Comparison of ENCODE assay signal across 8 cellular contexts in the genomic region with DNA sequence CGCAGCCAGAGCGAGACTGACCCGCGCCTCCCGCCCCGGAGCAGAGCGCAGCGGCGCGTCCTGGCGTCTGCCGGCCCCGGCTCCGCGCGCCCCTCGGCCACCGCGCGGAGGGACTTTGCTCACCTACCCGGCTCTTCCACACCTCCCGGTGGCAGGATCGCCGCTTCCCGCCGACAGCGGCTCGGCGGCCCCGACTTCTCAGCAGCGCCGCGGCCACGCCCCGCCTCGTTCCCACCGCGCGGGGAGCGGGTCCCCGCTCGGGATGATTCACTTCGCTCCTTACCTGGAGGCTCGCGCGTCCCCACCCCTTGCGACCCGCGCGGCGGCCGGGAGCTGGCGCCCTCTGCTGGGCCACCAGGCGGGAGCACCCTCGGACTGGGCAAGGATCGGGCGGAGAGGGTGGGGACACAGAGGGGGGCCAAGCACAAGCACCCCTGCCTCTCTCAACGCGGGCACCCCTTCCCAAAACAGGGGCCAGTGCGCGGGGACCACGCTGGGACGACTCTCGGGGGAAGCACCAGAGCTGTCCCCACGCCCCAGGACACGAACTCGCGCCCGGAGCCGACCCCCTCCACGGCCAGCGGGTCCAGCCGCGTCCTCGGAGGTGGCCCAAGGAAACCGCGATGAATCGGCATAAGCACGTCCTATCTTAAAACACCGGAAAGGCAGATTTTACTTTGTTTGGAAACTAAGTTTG.
DNase-seq lines count a peak whose midpoint lies in the region; ATAC-seq, FAIRE-seq and TF ChIP-seq lines count a peak whose summit lies in the region.

No MANE protein-coding gene starts in this region.

- in situ Hi-C loops in HepG2 (cut with HindIII; ENCODE audit: extremely low pct_ligation_motif_present, low pct_unique_long_range_greater_than_20kb), result loop anchor here (5.0 kb wide), 1 partner anchor 98 kb away; no protein-coding TSS in a partner anchor

- H3K4me1 ChIP-seq in HepG2 (ENCODE audit: insufficient read depth, low read length), result peaks cover 46% of the 10 kb centered on the region

- peak overlapping the region; percentile 73 to 88 (median 85) for H3K4me3 ChIP-seq in HepG2 (replicated peaks in 1 of 3; ENCODE audit: insufficient read depth in 1 of 3, low read depth in 2 of 3, low read length in 3 of 3)

- POLR2A ChIA-PET in HepG2 (lab: Yijun Ruan, JAX), result interaction anchor here (1.5 to 1.6 kb wide), 2 partner anchors 76 to 117 kb away, joined by 4 to 5 read pairs; no protein-coding TSS in a partner anchor

- CTCF ChIA-PET in HepG2 (lab: Yijun Ruan, JAX; ENCODE audit: low intra/inter-chr PET ratio, low total read pairs), result interaction anchor here (1.6 kb wide), 1 partner anchor 145 kb away, joined by 7 read pairs; no protein-coding TSS in a partner anchor

- no peak overlapping the region for H2AFZ ChIP-seq in HepG2 (ENCODE audit: low read length)

- FAIRE-seq in HepG2 (lab: Jason Lieb, UNC), result no peak

- BruUV-seq in HepG2 (replicated peaks; lab: Mats Ljungman, UMichigan), result no TSS peak

- no peak for TF ChIP-seq EP300 in HepG2 (IDR thresholded peaks at IDR 0.05; ENCODE audit: low read depth in 2 of 2, low read length in 2 of 2)
- no peak for TF ChIP-seq EP300 in HepG2 (CRISPR knock-in tag; IDR thresholded peaks at IDR 0.05; ENCODE audit: borderline replicate concordance)

- intact Hi-C loops in HepG2 (cut with micrococcal nuclease; ENCODE audit: unreplicated experiment), result loop anchor here (1.0 kb wide), 2 partner anchors 116 to 200 kb away; no protein-coding TSS in a partner anchor

- H3K27me3 ChIP-seq in HepG2 (ENCODE audit: control insufficient read depth in 1 of 2, insufficient read depth in 2 of 2, low read length in 2 of 2), result peaks cover 0 to 13% of the 10 kb centered on the region in 2 experiments; a peak in 3 of 5 replicates

- H3K27ac ChIP-seq in cingulate gyrus (ENCODE audit: low read depth, low read length), result peak overlapping the region; percentile 39
- H3K27ac ChIP-seq in HepG2 (ENCODE audit: extremely low read length, insufficient read depth, low read length), result peak overlapping the region; percentile 39

- no peaks in the 10 kb centered on the region for H3K9me3 ChIP-seq in HepG2 (ENCODE audit: low read length)

- ATAC-seq in HG02973 (IDR thresholded peaks at IDR 0.05; ENCODE audit: unreplicated experiment) (peak; percentile 66), HepG2 (peak; percentile 90)

- no peaks in the 10 kb centered on the region for H3K36me3 ChIP-seq in HepG2 (replicated peaks in 1 of 2; ENCODE audit: control insufficient read depth in 1 of 2, insufficient read depth in 2 of 2, low read length in 2 of 2)

- peak; percentile 81 for TF ChIP-seq RAD21 in HepG2 (CRISPR knock-in tag; IDR thresholded peaks at IDR 0.05)

- no peaks in the 10 kb centered on the region for H4K20me1 ChIP-seq in HepG2 (ENCODE audit: insufficient read depth, low read length)

- TF ChIP-seq CTCF in HepG2 (CRISPR knock-in tag; IDR thresholded peaks at IDR 0.05), result peak; percentile 97

- TF ChIP-seq POLR2A in HepG2 (IDR thresholded peaks at IDR 0.05; ENCODE audit: insufficient read depth in 1 of 2, low read depth in 2 of 2, low read length in 2 of 2), result peak in 1 of 2 experiments; percentile 44; a peak in 1 of 4 replicates

- no CpG with 5 or more reads among the region's 80 CpGs for WGBS in HepG2 (ENCODE audit: low lambda C conversion rate)

- H3K9ac ChIP-seq in HepG2 (ENCODE audit: insufficient read depth, low read depth, low read length), result peak overlapping the region; percentile 77

- peaks cover 11% of the 10 kb centered on the region for H3K79me2 ChIP-seq in HepG2 (ENCODE audit: insufficient read depth, low read length)

- DNase-seq in SKM-1 treated with dmso at 0.1 percent for 144 hours (lab: John Stamatoyannopoulos, UW; ENCODE audit: unreplicated experiment) (peak; percentile 63), SKM-1 (lab: John Stamatoyannopoulos, UW; ENCODE audit: unreplicated experiment) (no peak), NCI-H2171 (lab: John Stamatoyannopoulos, UW) (peak; percentile 35), HepG2 (ENCODE audit: low spot score) (peak; percentile 61)
- peak; percentile 72 to 73 for DNase-seq in activated CD4-positive, alpha-beta T cell treated with anti-CD3 and anti-CD28 coated beads for 24 hours (ENCODE audit: low read depth in 2 of 2)
- DNase-seq in stimulated activated CD4-positive, alpha-beta T cell treated with anti-CD3 and anti-CD28 coated beads, Interleukin-4, amount 100 ng/mL, for 1 hour, result peak; percentile 86

- H3K4me2 ChIP-seq in HepG2 (ENCODE audit: low read depth, low read length), result peak overlapping the region; percentile 90

TF ChIP-seq in HepG2, 621 proteins besides CTCF, POLR2A, EP300 and RAD21 (continues in another document):
- TF ChIP-seq MEIS2 (CRISPR knock-in tag; IDR thresholded peaks at IDR 0.05), result peak; percentile 30; the same call in 1 of the 2 replicates
- TF ChIP-seq, protein P1, sequence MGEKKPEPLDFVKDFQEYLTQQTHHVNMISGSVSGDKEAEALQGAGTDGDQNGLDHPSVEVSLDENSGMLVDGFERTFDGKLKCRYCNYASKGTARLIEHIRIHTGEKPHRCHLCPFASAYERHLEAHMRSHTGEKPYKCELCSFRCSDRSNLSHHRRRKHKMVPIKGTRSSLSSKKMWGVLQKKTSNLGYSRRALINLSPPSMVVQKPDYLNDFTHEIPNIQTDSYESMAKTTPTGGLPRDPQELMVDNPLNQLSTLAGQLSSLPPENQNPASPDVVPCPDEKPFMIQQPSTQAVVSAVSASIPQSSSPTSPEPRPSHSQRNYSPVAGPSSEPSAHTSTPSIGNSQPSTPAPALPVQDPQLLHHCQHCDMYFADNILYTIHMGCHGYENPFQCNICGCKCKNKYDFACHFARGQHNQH (CRISPR knock-in tag; IDR thresholded peaks at IDR 0.05), result peak; percentile 45
- peak; percentile 72 for TF ChIP-seq ZBTB7B (CRISPR knock-in tag; IDR thresholded peaks at IDR 0.05)
- TF ChIP-seq, protein P2, sequence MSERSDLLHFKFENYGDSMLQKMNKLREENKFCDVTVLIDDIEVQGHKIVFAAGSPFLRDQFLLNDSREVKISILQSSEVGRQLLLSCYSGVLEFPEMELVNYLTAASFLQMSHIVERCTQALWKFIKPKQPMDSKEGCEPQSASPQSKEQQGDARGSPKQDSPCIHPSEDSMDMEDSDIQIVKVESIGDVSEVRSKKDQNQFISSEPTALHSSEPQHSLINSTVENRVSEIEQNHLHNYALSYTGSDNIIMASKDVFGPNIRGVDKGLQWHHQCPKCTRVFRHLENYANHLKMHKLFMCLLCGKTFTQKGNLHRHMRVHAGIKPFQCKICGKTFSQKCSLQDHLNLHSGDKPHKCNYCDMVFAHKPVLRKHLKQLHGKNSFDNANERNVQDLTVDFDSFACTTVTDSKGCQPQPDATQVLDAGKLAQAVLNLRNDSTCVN (CRISPR knock-in tag; IDR thresholded peaks at IDR 0.05; ENCODE audit: borderline replicate concordance), result peak; percentile 52; the same call in 1 of the 2 replicates
- peak; percentile 44; the same call in 1 of the 2 replicates for TF ChIP-seq ZMYM4 (CRISPR knock-in tag; IDR thresholded peaks at IDR 0.05)
- TF ChIP-seq, protein P3, sequence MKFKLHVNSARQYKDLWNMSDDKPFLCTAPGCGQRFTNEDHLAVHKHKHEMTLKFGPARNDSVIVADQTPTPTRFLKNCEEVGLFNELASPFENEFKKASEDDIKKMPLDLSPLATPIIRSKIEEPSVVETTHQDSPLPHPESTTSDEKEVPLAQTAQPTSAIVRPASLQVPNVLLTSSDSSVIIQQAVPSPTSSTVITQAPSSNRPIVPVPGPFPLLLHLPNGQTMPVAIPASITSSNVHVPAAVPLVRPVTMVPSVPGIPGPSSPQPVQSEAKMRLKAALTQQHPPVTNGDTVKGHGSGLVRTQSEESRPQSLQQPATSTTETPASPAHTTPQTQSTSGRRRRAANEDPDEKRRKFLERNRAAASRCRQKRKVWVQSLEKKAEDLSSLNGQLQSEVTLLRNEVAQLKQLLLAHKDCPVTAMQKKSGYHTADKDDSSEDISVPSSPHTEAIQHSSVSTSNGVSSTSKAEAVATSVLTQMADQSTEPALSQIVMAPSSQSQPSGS (CRISPR knock-in tag; IDR thresholded peaks at IDR 0.05), result peak; percentile 39; the same call in 1 of the 2 replicates
- TF ChIP-seq ZNF264 (CRISPR knock-in tag; IDR thresholded peaks at IDR 0.05), result peak; percentile 26; the same call in 1 of the 2 replicates
- peak; percentile 82; the same call in 1 of the 2 replicates for TF ChIP-seq DNMT1 (CRISPR knock-in tag; IDR thresholded peaks at IDR 0.05)
- peak; percentile 38; the same call in 1 of the 2 replicates for TF ChIP-seq KAT7 (CRISPR knock-in tag; IDR thresholded peaks at IDR 0.05; ENCODE audit: borderline replicate concordance)
- TF ChIP-seq EED (CRISPR knock-in tag; IDR thresholded peaks at IDR 0.05), result peak; percentile 66; the same call in 1 of the 2 replicates
- TF ChIP-seq, protein P4, sequence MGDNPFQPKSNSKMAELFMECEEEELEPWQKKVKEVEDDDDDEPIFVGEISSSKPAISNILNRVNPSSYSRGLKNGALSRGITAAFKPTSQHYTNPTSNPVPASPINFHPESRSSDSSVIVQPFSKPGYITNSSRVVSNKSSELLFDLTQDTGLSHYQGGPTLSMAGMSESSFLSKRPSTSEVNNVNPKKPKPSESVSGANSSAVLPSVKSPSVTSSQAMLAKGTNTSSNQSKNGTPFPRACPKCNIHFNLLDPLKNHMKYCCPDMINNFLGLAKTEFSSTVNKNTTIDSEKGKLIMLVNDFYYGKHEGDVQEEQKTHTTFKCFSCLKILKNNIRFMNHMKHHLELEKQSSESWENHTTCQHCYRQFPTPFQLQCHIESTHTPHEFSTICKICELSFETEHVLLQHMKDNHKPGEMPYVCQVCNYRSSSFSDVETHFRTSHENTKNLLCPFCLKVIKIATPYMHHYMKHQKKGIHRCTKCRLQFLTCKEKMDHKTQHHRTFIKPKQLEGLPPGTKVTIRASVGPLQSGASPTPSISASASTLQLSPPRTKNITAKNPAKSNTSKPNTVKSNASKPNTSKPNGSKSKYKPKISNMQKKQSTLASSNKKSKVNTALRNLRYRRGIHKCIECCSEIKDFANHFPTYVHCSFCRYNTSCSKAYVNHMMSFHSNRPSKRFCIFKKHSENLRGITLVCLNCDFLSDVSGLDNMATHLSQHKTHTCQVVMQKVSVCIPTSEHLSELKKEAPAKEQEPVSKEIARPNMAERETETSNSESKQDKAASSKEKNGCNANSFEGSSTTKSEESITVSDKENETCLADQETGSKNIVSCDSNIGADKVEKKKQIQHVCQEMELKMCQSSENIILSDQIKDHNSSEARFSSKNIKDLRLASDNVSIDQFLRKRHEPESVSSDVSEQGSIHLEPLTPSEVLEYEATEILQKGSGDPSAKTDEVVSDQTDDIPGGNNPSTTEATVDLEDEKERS (CRISPR knock-in tag; IDR thresholded peaks at IDR 0.05), result peak; percentile 45; the same call in 1 of the 2 replicates
- TF ChIP-seq, protein P5, sequence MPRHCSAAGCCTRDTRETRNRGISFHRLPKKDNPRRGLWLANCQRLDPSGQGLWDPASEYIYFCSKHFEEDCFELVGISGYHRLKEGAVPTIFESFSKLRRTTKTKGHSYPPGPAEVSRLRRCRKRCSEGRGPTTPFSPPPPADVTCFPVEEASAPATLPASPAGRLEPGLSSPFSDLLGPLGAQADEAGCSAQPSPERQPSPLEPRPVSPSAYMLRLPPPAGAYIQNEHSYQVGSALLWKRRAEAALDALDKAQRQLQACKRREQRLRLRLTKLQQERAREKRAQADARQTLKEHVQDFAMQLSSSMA (CRISPR knock-in tag; IDR thresholded peaks at IDR 0.05), result peak; percentile 25; the same call in 1 of the 2 replicates
